ENCODE assay signal across 1 cellular context in genomic region chr4:41365726-41366125, GRCh38.
TF ChIP-seq lines count a peak whose summit lies in the region.

No MANE protein-coding gene starts in this region.

TF ChIP-seq in WTC11, 78 proteins besides CTCF, POLR2A, EP300 and RAD21 (continued from another document):
- TF ChIP-seq AR (CRISPR knock-in tag; IDR thresholded peaks at IDR 0.05) (no peak), PREB (CRISPR knock-in tag; IDR thresholded peaks at IDR 0.05; ENCODE audit: borderline replicate concordance) (no peak)
